14 cellular contexts compared by ENCODE assay signal in the genomic region with DNA sequence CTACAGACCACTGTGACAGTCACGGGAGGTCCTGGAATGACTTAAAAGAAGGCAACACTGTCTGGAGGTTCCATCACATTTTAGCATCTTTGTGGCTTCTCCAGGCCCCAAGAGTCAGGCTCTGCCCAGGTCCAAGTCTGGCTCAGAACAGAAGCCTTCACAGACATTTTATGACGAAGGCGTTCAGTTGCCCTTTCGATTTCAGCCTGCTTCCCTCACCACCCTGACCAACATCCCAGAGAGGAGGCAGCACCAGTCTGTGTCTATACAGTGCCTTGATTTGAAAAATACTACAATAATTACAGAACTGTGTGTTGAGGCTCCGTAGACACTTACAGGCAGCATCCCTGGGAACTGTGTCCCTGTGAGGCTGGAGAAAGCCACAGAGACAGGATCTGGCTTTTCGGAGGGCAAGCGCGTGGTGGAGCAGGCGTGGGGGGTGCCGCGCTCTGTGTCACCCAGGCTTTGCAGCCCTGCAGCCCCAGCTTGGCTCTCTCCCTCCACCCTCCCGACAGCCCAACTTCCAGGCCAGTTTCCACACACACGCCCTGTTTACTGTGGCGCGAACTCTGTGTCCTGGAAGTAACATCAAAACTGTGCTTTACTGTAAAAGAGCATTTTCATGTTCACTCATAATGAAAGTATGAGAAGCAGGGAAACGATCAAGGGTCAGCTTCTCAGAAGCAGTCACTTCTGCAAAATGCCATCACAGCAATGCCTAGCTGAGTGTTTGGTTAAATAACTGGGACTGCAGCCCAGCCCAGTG.
DNase-seq lines count a peak whose midpoint lies in the region; ATAC-seq and TF ChIP-seq lines count a peak whose summit lies in the region.
"Had no signal": no experiment of that assay in that cellular context is flagged by ENCODE, and none has a peak within 500 bp of the region (broad histone marks: within the 10 kb centered on the region; RNA-seq: fewer than 3 reads in every experiment).

No MANE protein-coding gene starts in this region.

- no peak overlapping the region for H3K4me3 Mint-ChIP-seq in stimulated activated naive CD8-positive, alpha-beta T cell treated with anti-CD3 and anti-CD28 coated beads, Interleukin-15, amount 100 ng/mL, for 72 hours
- H3K4me3 Mint-ChIP-seq: WTC11 had no signal

- no peaks in the 10 kb centered on the region for H3K9me3 Mint-ChIP-seq in stimulated activated naive CD8-positive, alpha-beta T cell treated with anti-CD3 and anti-CD28 coated beads, Interleukin-15, amount 100 ng/mL, for 72 hours
- H3K9me3 Mint-ChIP-seq: WTC11 had no signal

- ATAC-seq in stimulated activated naive CD8-positive, alpha-beta T cell treated with anti-CD3 and anti-CD28 coated beads, Interleukin-15, amount 100 ng/mL, for 72 hours, result no peak
- no peak for ATAC-seq in stimulated activated naive CD8-positive, alpha-beta T cell treated with anti-CD3 and anti-CD28 coated beads, Interleukin-15, Interleukin-2, amounts not matched to agents 100 U/mL and 50 U/mL, for 24 hours
- ATAC-seq in HG03175 (IDR thresholded peaks at IDR 0.05; ENCODE audit: unreplicated experiment), result peak; percentile 69
- ATAC-seq: WTC11 had no signal

- peak overlapping the region; percentile 34 to 72 for H3K27ac Mint-ChIP-seq in stimulated activated naive CD8-positive, alpha-beta T cell treated with anti-CD3 and anti-CD28 coated beads, Interleukin-15, amount 100 ng/mL, for 72 hours
- H3K27ac Mint-ChIP-seq: WTC11 had no signal

- no peak for DNase-seq in stimulated activated naive CD8-positive, alpha-beta T cell treated with anti-CD3 and anti-CD28 coated beads, Interleukin-15, amount 100 ng/mL, for 72 hours
- DNase-seq in stimulated activated naive CD8-positive, alpha-beta T cell treated with anti-CD3 and anti-CD28 coated beads, Interleukin-15, Interleukin-2, amounts not matched to agents 100 U/mL and 50 U/mL, for 24 hours, result no peak
- DNase-seq in islet precursor cell (peak; percentile 35), HEK293T (ENCODE audit: extremely low spot score) (no peak), medulla oblongata (ENCODE audit: extremely low spot score) (no peak), SW480 (ENCODE audit: low spot score) (no peak)
- DNase-seq in activated CD4-positive, alpha-beta T cell treated with anti-CD3 and anti-CD28 coated beads for 1 hour, result no peak
- DNase-seq: activated T-cell treated with anti-CD3 and anti-CD28 coated beads, Interleukin-2, amount 50 U/mL, for 48 hours; effector CD8-positive, alpha-beta T cell; posterior cingulate gyrus; SHP77; stimulated activated CD4-positive, alpha-beta T cell treated with anti-CD3 and anti-CD28 coated beads, Interleukin-4, amount 100 ng/mL, for 4 hours had no signal

- no peaks in the 10 kb centered on the region for H3K27me3 Mint-ChIP-seq in stimulated activated naive CD8-positive, alpha-beta T cell treated with anti-CD3 and anti-CD28 coated beads, Interleukin-15, amount 100 ng/mL, for 72 hours

- POLR2A ChIA-PET in HEK293T (lab: Yijun Ruan, JAX), result no interaction called here

- peaks cover 15% of the 10 kb centered on the region for H3K4me1 Mint-ChIP-seq in stimulated activated naive CD8-positive, alpha-beta T cell treated with anti-CD3 and anti-CD28 coated beads, Interleukin-15, amount 100 ng/mL, for 72 hours

- CTCF ChIA-PET in HEK293T (lab: Yijun Ruan, JAX), result no interaction called here

TF ChIP-seq in HEK293T, 16 proteins besides CTCF, POLR2A, EP300 and RAD21:
- TF ChIP-seq FOXA1 (IDR thresholded peaks at IDR 0.05) (no peak), HDGF (IDR thresholded peaks at IDR 0.05; ENCODE audit: borderline replicate concordance) (no peak), LEF1 (IDR thresholded peaks at IDR 0.05; ENCODE audit: borderline replicate concordance) (no peak), ZNF384 (IDR thresholded peaks at IDR 0.05) (no peak), BHLHE40 (IDR thresholded peaks at IDR 0.05; ENCODE audit: borderline replicate concordance) (no peak), SUZ12 (IDR thresholded peaks at IDR 0.05) (no peak), NFRKB (IDR thresholded peaks at IDR 0.05) (no peak), TARDBP (IDR thresholded peaks at IDR 0.05) (no peak), FOXM1 (IDR thresholded peaks at IDR 0.05; ENCODE audit: borderline replicate concordance) (no peak), FOXK2 (IDR thresholded peaks at IDR 0.05) (no peak), ELF4 (IDR thresholded peaks at IDR 0.05) (no peak), L3MBTL2 (conservative IDR thresholded peaks at IDR 0.05) (no peak), CTBP1 (IDR thresholded peaks at IDR 0.05; ENCODE audit: borderline replicate concordance) (no peak), SP1 (IDR thresholded peaks at IDR 0.05) (no peak), PKNOX1 (IDR thresholded peaks at IDR 0.05) (no peak), ARNT (IDR thresholded peaks at IDR 0.05) (no peak)
